In genomic region chr2:213022987-213023386, GRCh38 we compare ENCODE assay signal across 15 cellular contexts.
A peak's percentile ranks its signal among the peaks of the same experiment; 100 is the strongest.
DNase-seq lines count a peak whose midpoint lies in the region; ATAC-seq and FAIRE-seq lines count a peak whose summit lies in the region.
"Had no signal": no experiment of that assay in that cellular context is flagged by ENCODE, and none has a peak within 500 bp of the region (broad histone marks: within the 10 kb centered on the region; RNA-seq: fewer than 3 reads in every experiment).

No MANE protein-coding gene starts in this region.

- H3K36me3 Mint-ChIP-seq in activated T-cell treated with anti-CD3 and anti-CD28 coated beads, Interleukin-2, amount 50 U/mL, for 72 hours (ENCODE audit: insufficient read depth in 2 of 2): peaks cover 4% of the 10 kb centered on the region in 2 donors
- peaks cover 6% of the 10 kb centered on the region for H3K36me3 Mint-ChIP-seq in stimulated activated memory B cell treated with anti-CD40 and anti-IgM and Interleukin-4, amounts not matched to agents 10 μg/mL and 1 μg/mL and 100 μg/mL, for 72 hours

- no peak for DNase-seq in activated T-cell treated with anti-CD3 and anti-CD28 coated beads, Interleukin-2, amount 50 U/mL, for 72 hours
- DNase-seq in activated T-cell treated with anti-CD3 and anti-CD28 coated beads, Interleukin-2, amount 50 U/mL, for 1 hour: no peak
- DNase-seq in urothelium cell line (ENCODE audit: low spot score) (no peak), RPMI8226 (no peak), posterior vena cava (ENCODE audit: low spot score) (no peak)
- DNase-seq: ACHN; activated effector memory CD4-positive, alpha-beta T cell treated with Interleukin-2 at 50 U/mL for 16 hours; NCI-H82; stimulated activated CD4-positive, alpha-beta T cell treated with anti-CD3 and anti-CD28 coated beads, Interleukin-4, amount 100 ng/mL, for 4 hours; T1000 had no signal

- peak in 1 of 2 donors; percentile 27 for ATAC-seq in activated T-cell treated with anti-CD3 and anti-CD28 coated beads, Interleukin-2, amount 50 U/mL, for 72 hours (replicated peaks in 1 of 2)
- peak; percentile 73 for ATAC-seq in GM21825 (IDR thresholded peaks at IDR 0.05; ENCODE audit: unreplicated experiment)
- ATAC-seq in HG03342 (IDR thresholded peaks at IDR 0.05; ENCODE audit: unreplicated experiment): peak; percentile 71
- peak; percentile 79 for ATAC-seq in stimulated activated memory B cell treated with anti-CD40 and anti-IgM and Interleukin-4, amounts not matched to agents 10 μg/mL and 1 μg/mL and 100 μg/mL, for 72 hours
- ATAC-seq: K562 had no signal

- H3K27me3 Mint-ChIP-seq in activated T-cell treated with anti-CD3 and anti-CD28 coated beads, Interleukin-2, amount 50 U/mL, for 72 hours (ENCODE audit: low read depth): peaks cover 28% of the 10 kb centered on the region
- no peaks in the 10 kb centered on the region for H3K27me3 Mint-ChIP-seq in stimulated activated memory B cell treated with anti-CD40 and anti-IgM and Interleukin-4, amounts not matched to agents 10 μg/mL and 1 μg/mL and 100 μg/mL, for 72 hours

- H3K27ac Mint-ChIP-seq in activated T-cell treated with anti-CD3 and anti-CD28 coated beads, Interleukin-2, amount 50 U/mL, for 72 hours: peak overlapping the region; percentile 84
- H3K27ac Mint-ChIP-seq in stimulated activated memory B cell treated with anti-CD40 and anti-IgM and Interleukin-4, amounts not matched to agents 10 μg/mL and 1 μg/mL and 100 μg/mL, for 72 hours: no peak overlapping the region
- H3K27ac Mint-ChIP-seq: nephron had no signal

- no peak for FAIRE-seq in urothelium cell line (lab: Jason Lieb, UNC)
- FAIRE-seq: K562 had no signal

- peak overlapping the region in 1 of 2 donors; percentile 26 for H3K4me3 Mint-ChIP-seq in activated T-cell treated with anti-CD3 and anti-CD28 coated beads, Interleukin-2, amount 50 U/mL, for 72 hours
- no peak overlapping the region for H3K4me3 Mint-ChIP-seq in stimulated activated memory B cell treated with anti-CD40 and anti-IgM and Interleukin-4, amounts not matched to agents 10 μg/mL and 1 μg/mL and 100 μg/mL, for 72 hours
- H3K4me3 Mint-ChIP-seq: nephron had no signal

- peaks cover 22% of the 10 kb centered on the region for H3K4me1 Mint-ChIP-seq in activated T-cell treated with anti-CD3 and anti-CD28 coated beads, Interleukin-2, amount 50 U/mL, for 72 hours (ENCODE audit: low read depth)
- H3K4me1 Mint-ChIP-seq in stimulated activated memory B cell treated with anti-CD40 and anti-IgM and Interleukin-4, amounts not matched to agents 10 μg/mL and 1 μg/mL and 100 μg/mL, for 72 hours: no peaks in the 10 kb centered on the region
- H3K4me1 Mint-ChIP-seq: nephron had no signal

- intact Hi-C loops in posterior vena cava (cut with DNase I): no loop called here

- H3K9me3 Mint-ChIP-seq in activated T-cell treated with anti-CD3 and anti-CD28 coated beads, Interleukin-2, amount 50 U/mL, for 72 hours: peaks cover 0 to 2% of the 10 kb centered on the region in 2 donors
- H3K9me3 Mint-ChIP-seq in stimulated activated memory B cell treated with anti-CD40 and anti-IgM and Interleukin-4, amounts not matched to agents 10 μg/mL and 1 μg/mL and 100 μg/mL, for 72 hours: no peaks in the 10 kb centered on the region
- H3K9me3 Mint-ChIP-seq: nephron had no signal
